In genomic region chr13:90445179-90445578, GRCh38 we compare ENCODE assay signal across 11 cellular contexts.
DNase-seq lines count a peak whose midpoint lies in the region; ATAC-seq and TF ChIP-seq lines count a peak whose summit lies in the region.
"Had no signal": no experiment of that assay in that cellular context is flagged by ENCODE, and none has a peak within 500 bp of the region (broad histone marks: within the 10 kb centered on the region; RNA-seq: fewer than 3 reads in every experiment).

No MANE protein-coding gene starts in this region.

- no peaks in the 10 kb centered on the region for H3K27me3 Mint-ChIP-seq in activated CD4-positive, alpha-beta T cell treated with anti-CD3 and anti-CD28 coated beads, Interleukin-2, amount 10 ng/mL, durations not matched to agents 7 days and 5 days
- H3K27me3 Mint-ChIP-seq in activated CD4-positive, alpha-beta memory T cell treated with anti-CD3 and anti-CD28 coated beads, Interleukin-2, amount 10 ng/mL, durations not matched to agents 7 days and 5 days = no peaks in the 10 kb centered on the region
- H3K27me3 Mint-ChIP-seq: activated naive CD4-positive, alpha-beta T cell treated with anti-CD3 and anti-CD28 coated beads, Interleukin-2, amount 50 U/mL, for 24 hours had no signal

- no peak overlapping the region for H3K27ac Mint-ChIP-seq in activated CD4-positive, alpha-beta T cell treated with anti-CD3 and anti-CD28 coated beads, Interleukin-2, amount 10 ng/mL, durations not matched to agents 7 days and 5 days
- no peak overlapping the region for H3K27ac Mint-ChIP-seq in activated CD4-positive, alpha-beta memory T cell treated with anti-CD3 and anti-CD28 coated beads, Interleukin-2, amount 10 ng/mL, durations not matched to agents 7 days and 5 days
- H3K27ac Mint-ChIP-seq: activated naive CD4-positive, alpha-beta T cell treated with anti-CD3 and anti-CD28 coated beads, Interleukin-2, amount 50 U/mL, for 24 hours; CD8-positive, alpha-beta T cell had no signal

- no peak overlapping the region for H3K4me3 ChIP-seq in brain microvascular endothelial cell (ENCODE audit: low read depth, low read length)

- no peaks in the 10 kb centered on the region for H3K4me1 Mint-ChIP-seq in activated CD4-positive, alpha-beta T cell treated with anti-CD3 and anti-CD28 coated beads, Interleukin-2, amount 10 ng/mL, durations not matched to agents 7 days and 5 days
- no peaks in the 10 kb centered on the region for H3K4me1 Mint-ChIP-seq in activated CD4-positive, alpha-beta memory T cell treated with anti-CD3 and anti-CD28 coated beads, Interleukin-2, amount 10 ng/mL, durations not matched to agents 7 days and 5 days
- H3K4me1 Mint-ChIP-seq: activated naive CD4-positive, alpha-beta T cell treated with anti-CD3 and anti-CD28 coated beads, Interleukin-2, amount 50 U/mL, for 24 hours had no signal

- CTCF ChIA-PET in activated CD4-positive, alpha-beta T cell treated with anti-CD3 and anti-CD28 coated beads, Interleukin-2, amount 10 ng/mL, durations not matched to agents 7 days and 5 days (lab: Charles Lee) = no interaction called here
- CTCF ChIA-PET in activated CD4-positive, alpha-beta memory T cell treated with anti-CD3 and anti-CD28 coated beads, Interleukin-2, amount 10 ng/mL, durations not matched to agents 7 days and 5 days (lab: Charles Lee) = no interaction called here

- no peaks in the 10 kb centered on the region for H3K36me3 Mint-ChIP-seq in activated CD4-positive, alpha-beta T cell treated with anti-CD3 and anti-CD28 coated beads, Interleukin-2, amount 10 ng/mL, durations not matched to agents 7 days and 5 days (ENCODE audit: low read depth)
- H3K36me3 Mint-ChIP-seq in activated CD4-positive, alpha-beta memory T cell treated with anti-CD3 and anti-CD28 coated beads, Interleukin-2, amount 10 ng/mL, durations not matched to agents 7 days and 5 days (ENCODE audit: low read depth) = no peaks in the 10 kb centered on the region
- H3K36me3 Mint-ChIP-seq: activated naive CD4-positive, alpha-beta T cell treated with anti-CD3 and anti-CD28 coated beads, Interleukin-2, amount 50 U/mL, for 24 hours; CD8-positive, alpha-beta T cell had no signal

- no peak for ATAC-seq in GM21619 (IDR thresholded peaks at IDR 0.05; ENCODE audit: unreplicated experiment)
- ATAC-seq: CD8-positive, alpha-beta T cell had no signal

- no peak overlapping the region for H3K4me3 Mint-ChIP-seq in activated CD4-positive, alpha-beta T cell treated with anti-CD3 and anti-CD28 coated beads, Interleukin-2, amount 10 ng/mL, durations not matched to agents 7 days and 5 days
- H3K4me3 Mint-ChIP-seq in activated CD4-positive, alpha-beta memory T cell treated with anti-CD3 and anti-CD28 coated beads, Interleukin-2, amount 10 ng/mL, durations not matched to agents 7 days and 5 days = no peak overlapping the region
- H3K4me3 Mint-ChIP-seq: activated naive CD4-positive, alpha-beta T cell treated with anti-CD3 and anti-CD28 coated beads, Interleukin-2, amount 50 U/mL, for 24 hours; CD8-positive, alpha-beta T cell had no signal

- H3K27me3 ChIP-seq in brain microvascular endothelial cell (replicated peaks) = no peaks in the 10 kb centered on the region

- H3K9me3 Mint-ChIP-seq in activated CD4-positive, alpha-beta T cell treated with anti-CD3 and anti-CD28 coated beads, Interleukin-2, amount 10 ng/mL, durations not matched to agents 7 days and 5 days = peaks cover 5% of the 10 kb centered on the region
- peaks cover 5% of the 10 kb centered on the region for H3K9me3 Mint-ChIP-seq in activated CD4-positive, alpha-beta memory T cell treated with anti-CD3 and anti-CD28 coated beads, Interleukin-2, amount 10 ng/mL, durations not matched to agents 7 days and 5 days

- peak overlapping the region; percentile 32 for H3K27ac ChIP-seq in brain microvascular endothelial cell

- no peaks in the 10 kb centered on the region for H3K36me3 ChIP-seq in brain microvascular endothelial cell (replicated peaks)

- TF ChIP-seq CTCF in brain microvascular endothelial cell (IDR thresholded peaks at IDR 0.05; ENCODE audit: low read depth, low read length, missing control alignments) = no peak

- DNase-seq in ACHN = peak; percentile 94
- peak; percentile 60 for DNase-seq in HS-5 (ENCODE audit: low read depth)
- DNase-seq in brain microvascular endothelial cell = peak; percentile 86
- DNase-seq in kidney glomerular epithelial cell (lab: John Stamatoyannopoulos, UW) = peak; percentile 93
- no peak for DNase-seq in activated CD4-positive, alpha-beta T cell treated with anti-CD3 and anti-CD28 coated beads, Interleukin-2, amount 10 ng/mL, durations not matched to agents 7 days and 5 days
- DNase-seq in activated CD4-positive, alpha-beta memory T cell treated with anti-CD3 and anti-CD28 coated beads, Interleukin-2, amount 10 ng/mL, durations not matched to agents 7 days and 5 days = no peak
- DNase-seq in NCI-H128 (lab: John Stamatoyannopoulos, UW; ENCODE audit: unreplicated experiment) = no peak
- DNase-seq: CD8-positive, alpha-beta T cell; NCI-H2029 had no signal

- in situ Hi-C loops in ACHN (cut with HindIII; ENCODE audit: low pct_ligation_motif_present, low pct_unique_long_range_greater_than_20kb, low sequenced_read_pairs) = no loop called here
- in situ Hi-C loops in brain microvascular endothelial cell (cut with HindIII; ENCODE audit: low pct_ligation_motif_present, low sequenced_read_pairs) = no loop called here

- POLR2A ChIA-PET in activated CD4-positive, alpha-beta T cell treated with anti-CD3 and anti-CD28 coated beads, Interleukin-2, amount 10 ng/mL, durations not matched to agents 7 days and 5 days (lab: Charles Lee) = no interaction called here
- POLR2A ChIA-PET in activated CD4-positive, alpha-beta memory T cell treated with anti-CD3 and anti-CD28 coated beads, Interleukin-2, amount 10 ng/mL, durations not matched to agents 7 days and 5 days (lab: Charles Lee) = no interaction called here

Comparison
In these comparisons a context has a peak if more than half of its experiments do, and no peak if none do; other contexts are left out.
1. DNase-seq: peak in ACHN (single experiment), HS-5 (single experiment), brain microvascular endothelial cell (single experiment) and kidney glomerular epithelial cell (single experiment); none in activated CD4-positive, alpha-beta T cell treated with anti-CD3 and anti-CD28 coated beads, Interleukin-2, amount 10 ng/mL, durations not matched to agents 7 days and 5 days (single experiment), activated CD4-positive, alpha-beta memory T cell treated with anti-CD3 and anti-CD28 coated beads, Interleukin-2, amount 10 ng/mL, durations not matched to agents 7 days and 5 days (single experiment) and NCI-H128 (single experiment).